Comparison of ENCODE assay signal across 14 cellular contexts in the genomic region with DNA sequence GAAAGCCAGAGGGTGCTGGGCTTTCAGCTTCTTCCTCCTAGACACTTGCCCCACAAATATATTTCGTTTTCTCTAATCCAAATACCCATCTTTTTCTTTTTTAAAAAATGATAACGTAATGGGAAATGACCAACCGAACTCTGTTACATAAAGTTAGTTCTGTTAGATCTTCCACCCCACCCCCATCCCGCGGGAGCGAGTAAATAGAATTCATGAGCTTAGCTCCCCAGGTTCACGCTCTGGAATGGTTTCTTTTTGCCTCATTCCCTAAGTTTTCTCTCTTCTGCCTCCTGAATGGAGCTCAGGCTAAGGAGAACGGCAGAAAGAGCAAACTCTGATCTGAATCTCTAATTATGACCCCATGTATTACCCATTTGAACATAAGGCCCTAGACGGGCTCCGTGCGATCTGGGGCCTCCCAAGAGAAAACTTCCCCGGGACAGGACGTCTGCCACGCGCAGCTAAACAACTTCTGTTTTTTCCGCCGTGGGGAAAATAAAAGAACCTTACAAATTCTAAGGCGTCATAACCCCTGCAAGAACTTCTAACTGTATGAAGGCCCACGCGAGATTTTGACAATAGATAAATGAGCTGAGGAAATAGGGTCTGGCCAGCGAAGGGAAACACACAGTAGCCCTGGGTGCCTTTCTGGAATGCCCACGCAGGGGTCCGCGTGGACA. TPM values are rescaled to one million over a fixed set of nuclear protein-coding genes. Genes with fewer than 3 reads are reported as not detected.
A peak's percentile ranks its signal among the peaks of the same experiment; 100 is the strongest.
DNase-seq lines count a peak whose midpoint lies in the region; ATAC-seq and TF ChIP-seq lines count a peak whose summit lies in the region.
"Had no signal": no experiment of that assay in that cellular context is flagged by ENCODE, and none has a peak within 500 bp of the region (broad histone marks: within the 10 kb centered on the region; RNA-seq: fewer than 3 reads in every experiment).

No MANE protein-coding gene starts in this region.

- DNase-seq in stimulated activated naive CD8-positive, alpha-beta T cell treated with anti-CD3 and anti-CD28 coated beads, Interleukin-15, amount 100 ng/mL, for 72 hours: no peak
- no peak for DNase-seq in stimulated activated naive CD8-positive, alpha-beta T cell treated with anti-CD3 and anti-CD28 coated beads, Interleukin-15, Interleukin-2, amounts not matched to agents 100 U/mL and 50 U/mL, for 24 hours
- DNase-seq in astrocyte of the spinal cord (ENCODE audit: low read depth, low spot score) (no peak), myocyte (ENCODE audit: low read depth) (peak; percentile 22), anterior cingulate cortex (lab: John Stamatoyannopoulos, UW) (no peak)
- no peak for DNase-seq in activated CD4-positive, alpha-beta T cell treated with anti-CD3 and anti-CD28 coated beads, Interleukin-2, amount 50 U/mL, for 48 hours
- DNase-seq: activated gamma-delta T cell treated with Interleukin-2 at 50 U/mL for 16 hours; effector memory CD4-positive, alpha-beta T cell; stimulated activated CD4-positive, alpha-beta T cell treated with anti-CD3 and anti-CD28 coated beads, Interleukin-4, amount 100 ng/mL, for 4 hours; thyroid gland had no signal

- H3K27me3 Mint-ChIP-seq in stimulated activated naive CD8-positive, alpha-beta T cell treated with anti-CD3 and anti-CD28 coated beads, Interleukin-15, amount 100 ng/mL, for 72 hours: peaks cover 100% of the 10 kb centered on the region

- H3K4me3 ChIP-seq in astrocyte of the spinal cord (ENCODE audit: low read depth, low read length): peak overlapping the region; percentile 62
- H3K4me3 ChIP-seq: BLaER1 treated with 17β-estradiol and CSF1 and Interleukin-3, amounts not matched to agents 10 nM and 100 nM; thyroid gland had no signal

- no peak for ATAC-seq in stimulated activated naive CD8-positive, alpha-beta T cell treated with anti-CD3 and anti-CD28 coated beads, Interleukin-15, amount 100 ng/mL, for 72 hours
- no peak for ATAC-seq in stimulated activated naive CD8-positive, alpha-beta T cell treated with anti-CD3 and anti-CD28 coated beads, Interleukin-15, Interleukin-2, amounts not matched to agents 100 U/mL and 50 U/mL, for 24 hours
- no peak for ATAC-seq in GM21360 (IDR thresholded peaks at IDR 0.05; ENCODE audit: unreplicated experiment)
- ATAC-seq in HG02642 (IDR thresholded peaks at IDR 0.05; ENCODE audit: poor library complexity, unreplicated experiment): no peak
- ATAC-seq: natural killer cell treated with Interleukin-12 subunit alpha and Interleukin-12 subunit beta and Interleukin-15 and Interleukin-18, amount 100 ng/mL, for 72 hours had no signal

- H3K4me1 Mint-ChIP-seq in stimulated activated naive CD8-positive, alpha-beta T cell treated with anti-CD3 and anti-CD28 coated beads, Interleukin-15, amount 100 ng/mL, for 72 hours: peaks cover 68% of the 10 kb centered on the region

- H3K27ac Mint-ChIP-seq in stimulated activated naive CD8-positive, alpha-beta T cell treated with anti-CD3 and anti-CD28 coated beads, Interleukin-15, amount 100 ng/mL, for 72 hours: no peak overlapping the region
- H3K27ac Mint-ChIP-seq: natural killer cell treated with Interleukin-12 subunit alpha and Interleukin-12 subunit beta and Interleukin-15 and Interleukin-18, amount 100 ng/mL, for 72 hours had no signal

- H3K4me3 Mint-ChIP-seq in stimulated activated naive CD8-positive, alpha-beta T cell treated with anti-CD3 and anti-CD28 coated beads, Interleukin-15, amount 100 ng/mL, for 72 hours: peak overlapping the region; percentile 57 to 63
- H3K4me3 Mint-ChIP-seq: natural killer cell treated with Interleukin-12 subunit alpha and Interleukin-12 subunit beta and Interleukin-15 and Interleukin-18, amount 100 ng/mL, for 72 hours had no signal

- peaks cover 15 to 18% of the 10 kb centered on the region in 2 donors for H3K9me3 Mint-ChIP-seq in stimulated activated naive CD8-positive, alpha-beta T cell treated with anti-CD3 and anti-CD28 coated beads, Interleukin-15, amount 100 ng/mL, for 72 hours

- no peak for TF ChIP-seq CTCF in astrocyte of the spinal cord (IDR thresholded peaks at IDR 0.05; ENCODE audit: low read depth, low read length)

- in situ Hi-C loops in astrocyte of the spinal cord (cut with HindIII; ENCODE audit: low sequenced_read_pairs): no loop called here

RNA-seq across cellular contexts. Expression of gene TBX15, which starts 2.4 kb away (rescaled TPM):
- 44.7 and 48.4 TPM in 2 replicates for total RNA-seq in myocyte
- 18.1 TPM for polyA plus RNA-seq in myocyte (2012)
- total RNA-seq: natural killer cell treated with Interleukin-12 subunit alpha and Interleukin-12 subunit beta and Interleukin-15 and Interleukin-18, amount 100 ng/mL, for 72 hours had no signal
